ENCODE assay signal across 24 cellular contexts in the genomic region with DNA sequence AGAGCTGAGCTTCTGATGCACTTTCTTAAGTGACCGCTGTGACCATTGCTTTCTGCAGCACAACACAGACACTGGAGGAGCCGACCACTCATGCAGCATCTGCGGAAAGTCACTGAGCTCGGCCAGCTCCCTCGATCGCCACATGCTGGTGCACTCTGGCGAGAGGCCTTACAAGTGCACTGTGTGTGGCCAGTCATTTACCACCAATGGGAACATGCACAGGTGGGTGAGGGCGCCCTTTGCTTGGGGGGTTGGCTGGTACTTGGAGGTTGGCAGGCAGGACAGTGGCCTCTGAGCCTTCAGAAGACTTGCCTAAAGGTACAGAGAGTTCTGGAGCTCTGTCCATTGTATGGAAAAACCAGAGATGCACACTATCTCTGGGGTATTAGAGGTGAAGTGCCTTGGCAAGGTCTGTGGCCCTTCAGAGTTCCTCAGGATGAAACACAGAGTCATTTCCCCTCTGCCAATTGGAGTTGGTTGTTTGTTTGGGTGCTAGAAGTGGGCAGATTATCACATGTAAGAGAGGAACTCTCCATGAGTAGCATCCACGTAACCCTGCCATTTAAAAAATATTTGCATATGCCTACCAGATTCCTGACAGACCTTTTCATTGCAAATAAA.
DNase-seq lines count a peak whose midpoint lies in the region; ATAC-seq, FAIRE-seq and TF ChIP-seq lines count a peak whose summit lies in the region.
"Had no signal": no experiment of that assay in that cellular context is flagged by ENCODE, and none has a peak within 500 bp of the region (broad histone marks: within the 10 kb centered on the region; RNA-seq: fewer than 3 reads in every experiment).

No MANE protein-coding gene starts in this region.

- H3K36me3 ChIP-seq in OCI-LY3 (replicated peaks; ENCODE audit: low read depth, low read length) (peaks cover 51% of the 10 kb centered on the region), heart right ventricle (peaks cover 0 to 98% (median 25%) of the 10 kb centered on the region in 9 donors), pancreas (peaks cover 3 to 23% (median 4%) of the 10 kb centered on the region in 3 donors)

- no peak for DNase-seq in GM12891 (ENCODE audit: insufficient read length, low spot score)
- no peak for DNase-seq in heart right ventricle
- peak; percentile 74 to 91 (median 81) for DNase-seq in pancreas
- DNase-seq in DMS53 (lab: John Stamatoyannopoulos, UW): no peak
- no peak for DNase-seq in mesothelial cell of epicardium (ENCODE audit: low spot score in 2 of 2, unreplicated experiment in 2 of 2)
- DNase-seq: activated CD4-positive, alpha-beta T cell treated with anti-CD3 and anti-CD28 coated beads, Interleukin-2, amount 50 U/mL, for 4 hours; activated T-cell treated with anti-CD3 and anti-CD28 coated beads, Interleukin-2, amount 50 U/mL, for 72 hours; brain microvascular endothelial cell; CD8-positive, alpha-beta T cell; cortex of kidney; DMS79; islet precursor cell; naive thymus-derived CD4-positive, alpha-beta T cell; OCI-M1; SJCRH30; small intestine; stimulated activated CD4-positive, alpha-beta T cell treated with anti-CD3 and anti-CD28 coated beads, Interleukin-4, amount 100 ng/mL, for 24 hours; T-helper 2 cell; WERI-Rb-1 had no signal

- H3K4me3 ChIP-seq in OCI-LY3 (ENCODE audit: low read length) (0 out of 2 replicates have a peak overlapping the region, but pooled peaks have one; percentile 16), heart right ventricle (no peak overlapping the region), pancreas (no peak overlapping the region)
- H3K4me3 ChIP-seq: hepatocyte, SJCRH30 had no signal

- no peak overlapping the region for H3K4me3 Mint-ChIP-seq in mesothelial cell of epicardium
- H3K4me3 Mint-ChIP-seq: activated naive CD8-positive, alpha-beta T cell; activated T-cell treated with anti-CD3 and anti-CD28 coated beads, Interleukin-2, amount 50 U/mL, for 72 hours; CD8-positive, alpha-beta T cell had no signal

- H3K27me3 Mint-ChIP-seq in mesothelial cell of epicardium (ENCODE audit: low read depth): no peaks in the 10 kb centered on the region
- H3K27me3 Mint-ChIP-seq: activated naive CD8-positive, alpha-beta T cell; naive thymus-derived CD4-positive, alpha-beta T cell had no signal

- FAIRE-seq in GM12891 (lab: Jason Lieb, UNC) (peak; percentile 38), pancreas (lab: Jason Lieb, UNC) (no peak)
- FAIRE-seq: small intestine had no signal

- H3K27me3 ChIP-seq in OCI-LY3 (ENCODE audit: low read depth, low read length) (no peaks in the 10 kb centered on the region), heart right ventricle (no peaks in the 10 kb centered on the region), pancreas (no peaks in the 10 kb centered on the region)
- H3K27me3 ChIP-seq: brain microvascular endothelial cell, hepatocyte, SJCRH30 had no signal

- TF ChIP-seq CTCF in OCI-LY3 (IDR thresholded peaks at IDR 0.05; ENCODE audit: low read depth, low read length) (no peak), heart right ventricle (IDR thresholded peaks at IDR 0.05) (peak in 1 of 9 donors; percentile 24), pancreas (IDR thresholded peaks at IDR 0.05) (peak in 1 of 4 donors; percentile 14), mesothelial cell of epicardium (IDR thresholded peaks at IDR 0.05; ENCODE audit: unreplicated experiment) (no peak)

- H3K27ac ChIP-seq in OCI-LY3 (ENCODE audit: low read length): peak overlapping the region; percentile 72
- peak overlapping the region in 4 of 10 donors; percentile 23 to 81 (median 26) for H3K27ac ChIP-seq in heart right ventricle
- peak overlapping the region in 3 of 4 donors; percentile 10 to 59 (median 53) for H3K27ac ChIP-seq in pancreas
- H3K27ac ChIP-seq: brain microvascular endothelial cell, hepatocyte, SJCRH30, WERI-Rb-1 had no signal

- H3K4me2 ChIP-seq in OCI-LY3 (ENCODE audit: low read length): peak overlapping the region; percentile 79
- H3K4me2 ChIP-seq: hepatocyte had no signal

- H3K9me3 Mint-ChIP-seq in mesothelial cell of epicardium: no peaks in the 10 kb centered on the region
- H3K9me3 Mint-ChIP-seq: activated T-cell treated with anti-CD3 and anti-CD28 coated beads, Interleukin-2, amount 50 U/mL, for 72 hours; CD8-positive, alpha-beta T cell; naive thymus-derived CD4-positive, alpha-beta T cell had no signal

- H3K36me3 Mint-ChIP-seq in mesothelial cell of epicardium: peaks cover 61% of the 10 kb centered on the region

- intact Hi-C loops in heart right ventricle (cut with DNase I): no loop called here
- intact Hi-C loops in pancreas (cut with DNase I): no loop called here

- no peak for TF ChIP-seq POLR2A in GM12891 (IDR thresholded peaks at IDR 0.05; ENCODE audit: low read depth, low read length)

- H3K4me1 ChIP-seq in OCI-LY3 (ENCODE audit: low read length) (peaks cover 37% of the 10 kb centered on the region), heart right ventricle (peaks cover 0 to 34% (median 0%) of the 10 kb centered on the region in 9 donors), pancreas (peaks cover 0 to 12% (median 7%) of the 10 kb centered on the region in 3 donors)
- H3K4me1 ChIP-seq: SJCRH30 had no signal

- no peaks in the 10 kb centered on the region for H3K4me1 Mint-ChIP-seq in mesothelial cell of epicardium

- no peak overlapping the region for H2AFZ ChIP-seq in OCI-LY3 (ENCODE audit: low read depth, low read length)
- H2AFZ ChIP-seq: hepatocyte had no signal

- peaks cover 7% of the 10 kb centered on the region; the same call in 1 of the 2 replicates for H3K79me2 ChIP-seq in OCI-LY3 (ENCODE audit: low read length)

- H4K20me1 ChIP-seq in OCI-LY3 (ENCODE audit: insufficient read depth, low read length): peaks cover 4% of the 10 kb centered on the region; the same call in 1 of the 2 replicates

- no peaks in the 10 kb centered on the region for H3K9me3 ChIP-seq in OCI-LY3 (ENCODE audit: insufficient read depth, low read length)
- H3K9me3 ChIP-seq in heart right ventricle: no peaks in the 10 kb centered on the region
- no peaks in the 10 kb centered on the region for H3K9me3 ChIP-seq in pancreas
- H3K9me3 ChIP-seq: SJCRH30 had no signal

- 75 to 78% methylated on average over 9 of the region's 9 CpGs for WGBS in heart right ventricle, 2 donors
- 42 to 48% methylated on average over 9 of the region's 9 CpGs for WGBS in pancreas, 2 donors

- H3K9ac ChIP-seq in OCI-LY3 (ENCODE audit: low read length): no peak overlapping the region

- ATAC-seq in heart right ventricle: peak in 5 of 8 donors; percentile 41 to 89 (median 74)
- peak; percentile 93 to 98 (median 96) for ATAC-seq in pancreas
- ATAC-seq in GM18520 (IDR thresholded peaks at IDR 0.05; ENCODE audit: unreplicated experiment): no peak
- no peak for ATAC-seq in GM18519 (IDR thresholded peaks at IDR 0.05; ENCODE audit: low FRiP score, unreplicated experiment)
- ATAC-seq: CD8-positive, alpha-beta T cell had no signal

- H3K27ac Mint-ChIP-seq in mesothelial cell of epicardium: no peak overlapping the region

TF ChIP-seq in GM12891, 5 proteins besides CTCF, POLR2A, EP300 and RAD21:
- TF ChIP-seq PAX5 (IDR thresholded peaks at IDR 0.05; ENCODE audit: insufficient read depth, low read length, severe bottlenecking) (no peak), SPI1 (IDR thresholded peaks at IDR 0.05; ENCODE audit: low read depth, low read length) (no peak), POLR2AphosphoS5 (IDR thresholded peaks at IDR 0.05; ENCODE audit: low read depth, low read length) (no peak), TAF1 (IDR thresholded peaks at IDR 0.05; ENCODE audit: low read depth, low read length) (no peak), POU2F2 (IDR thresholded peaks at IDR 0.05; ENCODE audit: low read depth, low read length) (no peak)

Comparison
In these comparisons a context has a peak if more than half of its experiments do, and no peak if none do; other contexts are left out.
1. DNase-seq: peak in pancreas (6 of 6); none in GM12891 (single experiment), heart right ventricle (0 of 2), DMS53 (single experiment) and mesothelial cell of epicardium (0 of 2).
2. ATAC-seq: peak in heart right ventricle (5 of 8) and pancreas (4 of 4); none in GM18520 (single experiment) and GM18519 (single experiment).